Comparison of ENCODE assay signal across 8 cellular contexts in genomic region chr22:23716811-23717801, GRCh38. TPM values are rescaled to one million over a fixed set of nuclear protein-coding genes. Genes with fewer than 3 reads are reported as not detected.
DNase-seq lines count a peak whose midpoint lies in the region; ATAC-seq and TF ChIP-seq lines count a peak whose summit lies in the region.

No MANE protein-coding gene starts in this region.

- H3K36me3 Mint-ChIP-seq in CD14-positive monocyte (peaks cover 17 to 23% of the 10 kb centered on the region in 2 donors), IgD-negative memory B cell (peaks cover 1% of the 10 kb centered on the region)
- peaks cover 2 to 9% of the 10 kb centered on the region in 2 donors for H3K36me3 Mint-ChIP-seq in activated T-cell treated with anti-CD3 and anti-CD28 coated beads, Interleukin-2, amount 50 U/mL, for 72 hours (ENCODE audit: insufficient read depth in 2 of 2)

- 9% methylated on average over 40 of the region's 84 CpGs for WGBS in esophagus muscularis mucosa

- peaks cover 1 to 3% (median 1%) of the 10 kb centered on the region in 3 donors for H3K27me3 Mint-ChIP-seq in CD14-positive monocyte (ENCODE audit: low read depth in 3 of 3)
- no peaks in the 10 kb centered on the region for H3K27me3 Mint-ChIP-seq in IgD-negative memory B cell
- H3K27me3 Mint-ChIP-seq in activated T-cell treated with anti-CD3 and anti-CD28 coated beads, Interleukin-2, amount 50 U/mL, for 72 hours (ENCODE audit: low read depth), result no peaks in the 10 kb centered on the region

- no TSS peak for BruUV-seq in PC-9 (replicated peaks; lab: Mats Ljungman, UMichigan)

- peak overlapping the region; percentile 95 for H2AFZ ChIP-seq in PC-9

- H3K4me3 ChIP-seq in PC-9 (peak overlapping the region; percentile 92), esophagus muscularis mucosa (peak overlapping the region; percentile 86 to 92 (median 90)), muscle layer of colon (ENCODE audit: low read depth in 1 of 2, low read length in 2 of 2) (peak overlapping the region; percentile 78 to 96)

- TF ChIP-seq EP300 in esophagus muscularis mucosa (IDR thresholded peaks at IDR 0.05), result no peak

- H3K4me1 Mint-ChIP-seq in CD14-positive monocyte, result peaks cover 21% of the 10 kb centered on the region
- H3K4me1 Mint-ChIP-seq in IgD-negative memory B cell, result peaks cover 0 to 9% (median 5%) of the 10 kb centered on the region in 3 donors
- peaks cover 26% of the 10 kb centered on the region for H3K4me1 Mint-ChIP-seq in activated T-cell treated with anti-CD3 and anti-CD28 coated beads, Interleukin-2, amount 50 U/mL, for 72 hours (ENCODE audit: low read depth)

- peak; percentile 39 for TF ChIP-seq POLR2A in esophagus muscularis mucosa (IDR thresholded peaks at IDR 0.05; ENCODE audit: low read depth)

- no peaks in the 10 kb centered on the region for H4K20me1 ChIP-seq in PC-9 (ENCODE audit: insufficient read depth)

- no peaks in the 10 kb centered on the region for H3K9me3 Mint-ChIP-seq in CD14-positive monocyte
- no peaks in the 10 kb centered on the region for H3K9me3 Mint-ChIP-seq in IgD-negative memory B cell
- no peaks in the 10 kb centered on the region for H3K9me3 Mint-ChIP-seq in activated T-cell treated with anti-CD3 and anti-CD28 coated beads, Interleukin-2, amount 50 U/mL, for 72 hours

- H3K27me3 ChIP-seq in PC-9 (ENCODE audit: insufficient read depth, low read depth), result no peaks in the 10 kb centered on the region
- no peaks in the 10 kb centered on the region for H3K27me3 ChIP-seq in esophagus muscularis mucosa
- no peaks in the 10 kb centered on the region for H3K27me3 ChIP-seq in muscle layer of colon (ENCODE audit: control insufficient read depth in 1 of 2, insufficient read depth in 2 of 2, low read length in 2 of 2)

- H3K9me2 ChIP-seq in PC-9 (ENCODE audit: insufficient read depth), result no peaks in the 10 kb centered on the region

- CTCF ChIA-PET in PC-9 (lab: Charles Lee), result interaction anchor here (0.6 kb wide), 1 partner anchor 440 kb away, joined by 3 read pairs; no protein-coding TSS in a partner anchor

- peak overlapping the region; percentile 64 for H3K9ac ChIP-seq in muscle layer of colon (ENCODE audit: low read length)

- peaks cover 10% of the 10 kb centered on the region for H3K79me2 ChIP-seq in PC-9 (ENCODE audit: low read depth)

- H3K4me1 ChIP-seq in PC-9 (replicated peaks; ENCODE audit: insufficient read depth) (0 out of 2 replicates have a peak, but pooled peaks cover 8% of the 10 kb centered on the region), esophagus muscularis mucosa (peaks cover 10 to 24% (median 22%) of the 10 kb centered on the region in 4 donors), muscle layer of colon (ENCODE audit: insufficient read depth, low read length) (peaks cover 12% of the 10 kb centered on the region)

- H3K4me3 Mint-ChIP-seq in CD14-positive monocyte (peak overlapping the region; percentile 80 to 82), IgD-negative memory B cell (peak overlapping the region; percentile 83 to 91 (median 88))
- peak overlapping the region; percentile 79 to 80 for H3K4me3 Mint-ChIP-seq in activated T-cell treated with anti-CD3 and anti-CD28 coated beads, Interleukin-2, amount 50 U/mL, for 72 hours

- H3K27ac Mint-ChIP-seq in CD14-positive monocyte (peak overlapping the region; percentile 45 to 91 (median 83)), IgD-negative memory B cell (peak overlapping the region; percentile 67 to 84 (median 83))
- H3K27ac Mint-ChIP-seq in activated T-cell treated with anti-CD3 and anti-CD28 coated beads, Interleukin-2, amount 50 U/mL, for 72 hours, result peak overlapping the region; percentile 7

- peak overlapping the region; percentile 91 for H3K4me2 ChIP-seq in PC-9

- ATAC-seq in GM19452 (IDR thresholded peaks at IDR 0.05; ENCODE audit: unreplicated experiment), result peak; percentile 64
- peak; percentile 94 for ATAC-seq in activated T-cell treated with anti-CD3 and anti-CD28 coated beads, Interleukin-2, amount 50 U/mL, for 72 hours (replicated peaks in 1 of 2)

- H3K27ac ChIP-seq in PC-9 (no peak overlapping the region), esophagus muscularis mucosa (replicated peaks in 1 of 4) (peak overlapping the region; percentile 62 to 83 (median 77)), muscle layer of colon (ENCODE audit: low read depth, low read length) (peak overlapping the region; percentile 88)

- H3K9me3 ChIP-seq in PC-9 (ENCODE audit: insufficient read depth, low read depth) (no peaks in the 10 kb centered on the region), esophagus muscularis mucosa (no peaks in the 10 kb centered on the region), muscle layer of colon (ENCODE audit: low read length) (no peaks in the 10 kb centered on the region)

- peaks cover 9% of the 10 kb centered on the region; the same call in 1 of the 2 replicates for H3F3A ChIP-seq in PC-9 (ENCODE audit: insufficient read depth, low read depth)

- TF ChIP-seq CTCF in CD14-positive monocyte (IDR thresholded peaks at IDR 0.05), result no peak
- no peak for TF ChIP-seq CTCF in PC-9 (conservative IDR thresholded peaks at IDR 0.05)
- no peak for TF ChIP-seq CTCF in esophagus muscularis mucosa (IDR thresholded peaks at IDR 0.05)

- DNase-seq in CD14-positive monocyte (ENCODE audit: low spot score) (peak; percentile 76), PC-9 (peak; percentile 49 to 68), esophagus muscularis mucosa (ENCODE audit: extremely low spot score) (no peak)
- peak; percentile 84 to 86 for DNase-seq in activated T-cell treated with anti-CD3 and anti-CD28 coated beads, Interleukin-2, amount 50 U/mL, for 72 hours
- DNase-seq in stimulated activated CD8-positive, alpha-beta memory T cell treated with anti-CD3 and anti-CD28 coated beads, Interleukin-4, amount 100 ng/mL, for 48 hours, result peak; percentile 90

- intact Hi-C loops in CD14-positive monocyte (cut with micrococcal nuclease) (loop anchor here in 1 of 2 donors (5.0 kb wide), 1 partner anchor 120 kb away; the partner anchor contains the start of gene DERL3), PC-9 (cut with micrococcal nuclease; ENCODE audit: unreplicated experiment) (no loop called here), esophagus muscularis mucosa (cut with DNase I) (loop anchor here (5.0 kb wide), 1 partner anchor 35 kb away; the partner anchor contains the start of genes VPREB3 and ZNF70)

- POLR2A ChIA-PET in PC-9 (lab: Charles Lee; ENCODE audit: unreplicated experiment), result no interaction called here

- H3K36me3 ChIP-seq in PC-9 (ENCODE audit: low read depth) (no peaks in the 10 kb centered on the region), esophagus muscularis mucosa (peaks cover 10 to 30% (median 28%) of the 10 kb centered on the region in 4 donors), muscle layer of colon (ENCODE audit: insufficient read depth, low read length) (peaks cover 5% of the 10 kb centered on the region)

RNA-seq across cellular contexts. Expression of gene RGL4, which starts 26.3 kb away (rescaled TPM):
- polyA plus RNA-seq in CD14-positive monocyte, result 1 to 10 TPM; 2.3 to 2.4 TPM
- 3.7 TPM for polyA plus RNA-seq in IgD-negative memory B cell
- not detected in 2 replicates for total RNA-seq in PC-9 (2021)
- total RNA-seq in activated T-cell treated with anti-CD3 and anti-CD28 coated beads, Interleukin-2, amount 50 U/mL, for 72 hours, result 10 to 100 TPM; 22.7 to 22.9 TPM
- total RNA-seq in esophagus muscularis mucosa, result under 1 TPM in 2 of 4 donors, not detected in 2; 0.11 to 0.50 TPM

RNA-seq across cellular contexts. Expression of gene ZNF70, which starts 33.8 kb away (rescaled TPM):
- polyA plus RNA-seq in CD14-positive monocyte, result under 1 TPM; 0.04 to 0.09 TPM
- 0.20 TPM for polyA plus RNA-seq in IgD-negative memory B cell
- 2.8 and 2.9 TPM in 2 replicates for total RNA-seq in PC-9 (2021)
- total RNA-seq in activated T-cell treated with anti-CD3 and anti-CD28 coated beads, Interleukin-2, amount 50 U/mL, for 72 hours, result 1 to 10 TPM; 1.6 to 1.8 TPM
- 1 to 10 TPM; 3.1 to 6.5 (median 5.4) TPM for total RNA-seq in esophagus muscularis mucosa

RNA-seq across cellular contexts. Expression of gene VPREB3, which starts 37.1 kb away (rescaled TPM):
- polyA plus RNA-seq in CD14-positive monocyte, result 1 to 10 TPM; 1.0 TPM
- polyA plus RNA-seq in IgD-negative memory B cell, result 1,081 TPM
- 0.90 and 1.1 TPM in 2 replicates for total RNA-seq in PC-9 (2021)
- total RNA-seq in activated T-cell treated with anti-CD3 and anti-CD28 coated beads, Interleukin-2, amount 50 U/mL, for 72 hours, result 1 to 10 TPM in 1 of 2 donors, under 1 TPM in 1; 0.90 to 1.7 TPM
- not detected for total RNA-seq in esophagus muscularis mucosa

RNA-seq across cellular contexts. Expression of gene C22orf15, which starts 45.7 kb away (rescaled TPM):
- under 1 TPM in 1 of 2 donors, not detected in 1; 0.29 TPM for polyA plus RNA-seq in CD14-positive monocyte
- not detected for polyA plus RNA-seq in IgD-negative memory B cell
- not detected in 2 replicates for total RNA-seq in PC-9 (2021)
- total RNA-seq in activated T-cell treated with anti-CD3 and anti-CD28 coated beads, Interleukin-2, amount 50 U/mL, for 72 hours, result 1 to 10 TPM in 1 of 2 donors, under 1 TPM in 1; 0.72 to 1.5 TPM
- under 1 TPM in 1 of 4 donors, not detected in 3; 0.58 TPM for total RNA-seq in esophagus muscularis mucosa

RNA-seq across cellular contexts. Expression of gene CHCHD10, which starts 50.7 kb away (rescaled TPM):
- 10 to 100 TPM; 15.3 to 26.8 TPM for polyA plus RNA-seq in CD14-positive monocyte
- 70.6 TPM for polyA plus RNA-seq in IgD-negative memory B cell
- total RNA-seq in PC-9 (2021), result 37.0 and 43.5 TPM in 2 replicates
- 10 to 100 TPM; 54.4 to 62.5 TPM for total RNA-seq in activated T-cell treated with anti-CD3 and anti-CD28 coated beads, Interleukin-2, amount 50 U/mL, for 72 hours
- 10 to 100 TPM; 22.9 to 97.7 (median 44.6) TPM for total RNA-seq in esophagus muscularis mucosa

Comparison
In these comparisons a context has a peak if more than half of its experiments do, and no peak if none do; other contexts are left out.
1. H3K27ac Mint-ChIP-seq: peak in every context shown above with its lines; median percentile 83 in CD14-positive monocyte; 83 in IgD-negative memory B cell; 7 in activated T-cell treated with anti-CD3 and anti-CD28 coated beads, Interleukin-2, amount 50 U/mL, for 72 hours.
2. RNA of gene RGL4, which starts 26.3 kb away (total RNA-seq): 22.7 to 22.9 TPM in activated T-cell treated with anti-CD3 and anti-CD28 coated beads, Interleukin-2, amount 50 U/mL, for 72 hours; 0.11 to 0.50 TPM in esophagus muscularis mucosa and not detected in PC-9; every median in the first group is over 10 times any median in the second.
3. Peak in every context shown above with its lines, with median percentiles within 50 percentile points of each other: H3K4me3 Mint-ChIP-seq and H3K4me3 ChIP-seq.